Comparison of ENCODE assay signal across 13 cellular contexts in the genomic region with DNA sequence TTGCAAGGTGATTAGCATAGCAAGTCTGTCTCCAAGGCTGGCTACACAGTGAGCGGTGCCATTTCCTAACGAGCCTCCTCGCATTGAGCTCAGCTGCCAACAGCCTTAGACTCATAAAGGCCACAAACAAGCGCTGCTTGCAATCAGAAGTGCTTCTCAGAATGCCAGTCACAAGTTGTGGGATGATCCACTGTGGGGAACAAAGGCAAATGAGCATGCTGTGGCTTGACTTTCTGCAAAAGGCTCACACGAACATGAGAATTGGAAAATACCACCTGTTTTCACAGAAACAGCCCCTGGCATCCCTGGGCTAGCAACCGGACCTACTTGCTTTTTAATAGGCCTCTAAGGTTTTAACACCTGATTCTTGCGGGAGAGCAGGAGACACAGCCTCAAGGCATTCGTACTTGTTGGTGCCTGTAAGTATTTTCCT.
DNase-seq lines count a peak whose midpoint lies in the region; ATAC-seq and TF ChIP-seq lines count a peak whose summit lies in the region.
"Had no signal": no experiment of that assay in that cellular context is flagged by ENCODE, and none has a peak within 500 bp of the region (broad histone marks: within the 10 kb centered on the region; RNA-seq: fewer than 3 reads in every experiment).

No MANE protein-coding gene starts in this region.

- no peaks in the 10 kb centered on the region for H3K27me3 ChIP-seq in HUES48 (ENCODE audit: control insufficient read depth, insufficient read depth, low read length)
- H3K27me3 ChIP-seq in breast epithelium = no peaks in the 10 kb centered on the region
- H3K27me3 ChIP-seq in layer of hippocampus (ENCODE audit: control insufficient read depth, insufficient read depth, low read length) = no peaks in the 10 kb centered on the region
- H3K27me3 ChIP-seq in gastrocnemius medialis = no peaks in the 10 kb centered on the region
- H3K27me3 ChIP-seq: BLaER1 treated with 17β-estradiol and CSF1 and Interleukin-3, amounts not matched to agents 10 nM and 100 nM had no signal

- no peaks in the 10 kb centered on the region for H3K9me3 Mint-ChIP-seq in activated CD4-positive, alpha-beta memory T cell treated with anti-CD3 and anti-CD28 coated beads, Interleukin-2, amount 10 ng/mL, durations not matched to agents 7 days and 5 days

- intact Hi-C loops in breast epithelium (cut with DNase I; ENCODE audit: low total_unique reads) = no loop called here
- intact Hi-C loops in gastrocnemius medialis (cut with DNase I; ENCODE audit: low total_unique reads) = no loop called here

- H3K4me1 ChIP-seq in HUES48 (ENCODE audit: control insufficient read depth, insufficient read depth, low read length) = peaks cover 9% of the 10 kb centered on the region
- no peaks in the 10 kb centered on the region for H3K4me1 ChIP-seq in breast epithelium
- H3K4me1 ChIP-seq in gastrocnemius medialis = peaks cover 67 to 76% of the 10 kb centered on the region in 2 donors

- H3K36me3 Mint-ChIP-seq in activated CD4-positive, alpha-beta memory T cell treated with anti-CD3 and anti-CD28 coated beads, Interleukin-2, amount 10 ng/mL, durations not matched to agents 7 days and 5 days (ENCODE audit: low read depth) = no peaks in the 10 kb centered on the region

- peak overlapping the region; percentile 9 for H3K27ac ChIP-seq in HUES48 (ENCODE audit: low read depth, low read length)
- H3K27ac ChIP-seq in breast epithelium = peak overlapping the region; percentile 68 to 81
- H3K27ac ChIP-seq in layer of hippocampus (ENCODE audit: low read depth, low read length) = peak overlapping the region; percentile 79
- H3K27ac ChIP-seq in gastrocnemius medialis = peak overlapping the region; percentile 87 to 96 (median 90)
- H3K27ac ChIP-seq: BLaER1 treated with 17β-estradiol and CSF1 and Interleukin-3, amounts not matched to agents 10 nM and 100 nM had no signal

- H3K27ac Mint-ChIP-seq in activated CD4-positive, alpha-beta memory T cell treated with anti-CD3 and anti-CD28 coated beads, Interleukin-2, amount 10 ng/mL, durations not matched to agents 7 days and 5 days = no peak overlapping the region

- no peak for TF ChIP-seq CTCF in breast epithelium (IDR thresholded peaks at IDR 0.05)
- TF ChIP-seq CTCF in gastrocnemius medialis (IDR thresholded peaks at IDR 0.05 in 4 of 5, conservative IDR thresholded peaks at IDR 0.05 in 1 of 5) = no peak

- CTCF ChIA-PET in activated CD4-positive, alpha-beta memory T cell treated with anti-CD3 and anti-CD28 coated beads, Interleukin-2, amount 10 ng/mL, durations not matched to agents 7 days and 5 days (lab: Charles Lee) = no interaction called here

- POLR2A ChIA-PET in activated CD4-positive, alpha-beta memory T cell treated with anti-CD3 and anti-CD28 coated beads, Interleukin-2, amount 10 ng/mL, durations not matched to agents 7 days and 5 days (lab: Charles Lee) = interaction anchor here (0.9 kb wide), 1 partner anchor 15 kb away, joined by 3 read pairs; no protein-coding TSS in a partner anchor

- TF ChIP-seq POLR2A in breast epithelium (IDR thresholded peaks at IDR 0.05) (no peak), gastrocnemius medialis (IDR thresholded peaks at IDR 0.05) (no peak)

- no peaks in the 10 kb centered on the region for H3K9me3 ChIP-seq in HUES48 (ENCODE audit: control insufficient read depth, insufficient read depth, low read length)
- no peaks in the 10 kb centered on the region for H3K9me3 ChIP-seq in breast epithelium
- H3K9me3 ChIP-seq in gastrocnemius medialis = no peaks in the 10 kb centered on the region
- H3K9me3 ChIP-seq: BLaER1 treated with 17β-estradiol and CSF1 and Interleukin-3, amounts not matched to agents 10 nM and 100 nM had no signal

- no peak overlapping the region for H3K4me3 Mint-ChIP-seq in activated CD4-positive, alpha-beta memory T cell treated with anti-CD3 and anti-CD28 coated beads, Interleukin-2, amount 10 ng/mL, durations not matched to agents 7 days and 5 days

- H3K36me3 ChIP-seq in HUES48 (ENCODE audit: control insufficient read depth, insufficient read depth, low read length) (0 out of 2 replicates have a peak, but pooled peaks cover 5% of the 10 kb centered on the region), breast epithelium (no peaks in the 10 kb centered on the region), gastrocnemius medialis (no peaks in the 10 kb centered on the region)

- no peaks in the 10 kb centered on the region for H3K4me1 Mint-ChIP-seq in activated CD4-positive, alpha-beta memory T cell treated with anti-CD3 and anti-CD28 coated beads, Interleukin-2, amount 10 ng/mL, durations not matched to agents 7 days and 5 days

- H3K9ac ChIP-seq in HUES48 (ENCODE audit: low read depth, low read length) = no peak overlapping the region
- H3K9ac ChIP-seq: BLaER1 treated with 17β-estradiol and CSF1 and Interleukin-3, amounts not matched to agents 10 nM and 100 nM had no signal

- peak; percentile 35 to 43 for ATAC-seq in gastrocnemius medialis
- no peak for ATAC-seq in GM19395 (IDR thresholded peaks at IDR 0.05; ENCODE audit: unreplicated experiment)
- no peak for ATAC-seq in GM21825 (IDR thresholded peaks at IDR 0.05; ENCODE audit: unreplicated experiment)
- no peak for ATAC-seq in GM21367 (IDR thresholded peaks at IDR 0.05; ENCODE audit: unreplicated experiment)

- in situ Hi-C loops in gastrocnemius medialis (cut with MboI; ENCODE audit: low sequenced_read_pairs in 4 of 4) = no loop called here

- H3K4me3 ChIP-seq in HUES48 (ENCODE audit: low read depth, low read length) (no peak overlapping the region), breast epithelium (no peak overlapping the region), gastrocnemius medialis (no peak overlapping the region)
- H3K4me3 ChIP-seq: BLaER1 treated with 17β-estradiol and CSF1 and Interleukin-3, amounts not matched to agents 10 nM and 100 nM had no signal

- H3K27me3 Mint-ChIP-seq in activated CD4-positive, alpha-beta memory T cell treated with anti-CD3 and anti-CD28 coated beads, Interleukin-2, amount 10 ng/mL, durations not matched to agents 7 days and 5 days = no peaks in the 10 kb centered on the region

- DNase-seq in breast epithelium (ENCODE audit: low spot score in 2 of 2) (peak in 1 of 2 donors; percentile 79), gastrocnemius medialis (peak in 1 of 2 donors; percentile 48)
- no peak for DNase-seq in activated CD4-positive, alpha-beta memory T cell treated with anti-CD3 and anti-CD28 coated beads, Interleukin-2, amount 10 ng/mL, durations not matched to agents 7 days and 5 days
- DNase-seq: activated CD8-positive, alpha-beta memory T cell treated with anti-CD3 and anti-CD28 coated beads, Interleukin-2, amount 50 U/mL, for 4 hours; IMR-90; NCI-H2081; T-helper 9 cell had no signal

Comparison
In these comparisons a context has a peak if more than half of its experiments do, and no peak if none do; other contexts are left out.
1. H3K27ac ChIP-seq: peak in every context shown above with its lines; median percentile 90 in gastrocnemius medialis; 79 in layer of hippocampus; 74 in breast epithelium; 9 in HUES48.
2. ATAC-seq: peak in gastrocnemius medialis (2 of 2); none in GM19395 (single experiment), GM21825 (single experiment) and GM21367 (single experiment).